Comparison of ENCODE assay signal across 12 cellular contexts in genomic region chr7:129840757-129841156, GRCh38.
DNase-seq lines count a peak whose midpoint lies in the region; ATAC-seq, FAIRE-seq and TF ChIP-seq lines count a peak whose summit lies in the region.
"Had no signal": no experiment of that assay in that cellular context is flagged by ENCODE, and none has a peak within 500 bp of the region (broad histone marks: within the 10 kb centered on the region; RNA-seq: fewer than 3 reads in every experiment).

No MANE protein-coding gene starts in this region.

- intact Hi-C loops in esophagus muscularis mucosa (cut with DNase I) = no loop called here

- H3K9me3 ChIP-seq in esophagus muscularis mucosa (no peaks in the 10 kb centered on the region), neutrophil (no peaks in the 10 kb centered on the region)

- in situ Hi-C loops in KBM-7 (cut with MboI; ENCODE audit: low pct_unique_long_range_greater_than_20kb, low sequenced_read_pairs) = loop anchor here (25.0 kb wide), 1 partner anchor 172 kb away; no protein-coding TSS in a partner anchor

- no peak for TF ChIP-seq EP300 in esophagus muscularis mucosa (IDR thresholded peaks at IDR 0.05)

- no peak for TF ChIP-seq POLR2A in GM12891 (IDR thresholded peaks at IDR 0.05; ENCODE audit: low read depth, low read length)
- TF ChIP-seq POLR2A in esophagus muscularis mucosa (IDR thresholded peaks at IDR 0.05; ENCODE audit: low read depth) = no peak

- H3K4me1 ChIP-seq in esophagus muscularis mucosa (peaks cover 29 to 45% (median 38%) of the 10 kb centered on the region in 4 donors), neutrophil (ENCODE audit: control insufficient read depth in 1 of 2, insufficient read depth in 1 of 2, low read depth in 1 of 2, low read length in 1 of 2) (peaks cover 61% of the 10 kb centered on the region in 2 experiments)

- DNase-seq in GM12891 (ENCODE audit: insufficient read length, low spot score) = no peak
- DNase-seq in RCC 7860 (ENCODE audit: low spot score) = no peak
- DNase-seq in esophagus muscularis mucosa (ENCODE audit: extremely low spot score) = no peak
- DNase-seq in activated effector memory CD4-positive, alpha-beta T cell treated with Interleukin-2 at 50 U/mL for 16 hours = no peak
- DNase-seq in KBM-7 = no peak
- DNase-seq in NCI-H345 treated with DMSO at 0.1 percent for 48 hours (lab: John Stamatoyannopoulos, UW; ENCODE audit: unreplicated experiment) = no peak
- DNase-seq: activated gamma-delta T cell treated with Interleukin-2 at 50 U/mL for 16 hours; effector CD8-positive, alpha-beta T cell; NCI-H2029; WERI-Rb-1 had no signal

- FAIRE-seq in GM12891 (lab: Jason Lieb, UNC) = peak; percentile 28
- peak; percentile 53 for FAIRE-seq in RCC 7860 (lab: Jason Lieb, UNC)

- H3K36me3 ChIP-seq in esophagus muscularis mucosa = peaks cover 4 to 28% (median 22%) of the 10 kb centered on the region in 4 donors
- peaks cover 8% of the 10 kb centered on the region for H3K36me3 ChIP-seq in neutrophil

- H3K27ac ChIP-seq in esophagus muscularis mucosa (replicated peaks in 1 of 4) (peak overlapping the region; percentile 2 to 28 (median 20)), neutrophil (peak overlapping the region; percentile 81)
- H3K27ac ChIP-seq: WERI-Rb-1 had no signal

- no peak overlapping the region for H3K4me3 ChIP-seq in esophagus muscularis mucosa
- no peak overlapping the region for H3K4me3 ChIP-seq in neutrophil (ENCODE audit: low read depth in 1 of 2, low read length in 1 of 2)

- H3K27me3 ChIP-seq in esophagus muscularis mucosa (no peaks in the 10 kb centered on the region), neutrophil (no peaks in the 10 kb centered on the region)

- no peak for TF ChIP-seq CTCF in esophagus muscularis mucosa (IDR thresholded peaks at IDR 0.05)
- TF ChIP-seq CTCF in neutrophil (IDR thresholded peaks at IDR 0.05) = no peak

- no peak for ATAC-seq in HG03521 (IDR thresholded peaks at IDR 0.05; ENCODE audit: unreplicated experiment)

- 44% methylated on average over 4 of the region's 4 CpGs for WGBS in esophagus muscularis mucosa

TF ChIP-seq in GM12891, 5 proteins besides CTCF, POLR2A, EP300 and RAD21:
- TF ChIP-seq PAX5 (IDR thresholded peaks at IDR 0.05; ENCODE audit: insufficient read depth, low read length, severe bottlenecking) (no peak), SPI1 (IDR thresholded peaks at IDR 0.05; ENCODE audit: low read depth, low read length) (no peak), POU2F2 (IDR thresholded peaks at IDR 0.05; ENCODE audit: low read depth, low read length) (no peak), TAF1 (IDR thresholded peaks at IDR 0.05; ENCODE audit: low read depth, low read length) (no peak), POLR2AphosphoS5 (IDR thresholded peaks at IDR 0.05; ENCODE audit: low read depth, low read length) (no peak)
